In genomic region chr14:36556811-36557433, GRCh38 we compare ENCODE assay signal across 8 cellular contexts. TPM values are rescaled to one million over a fixed set of nuclear protein-coding genes. Genes with fewer than 3 reads are reported as not detected.
DNase-seq lines count a peak whose midpoint lies in the region; ATAC-seq and TF ChIP-seq lines count a peak whose summit lies in the region.

No MANE protein-coding gene starts in this region.

- TF ChIP-seq EP300 in transverse colon (IDR thresholded peaks at IDR 0.05; ENCODE audit: low read depth): no peak

- H3K4me3 Mint-ChIP-seq in activated CD8-positive, alpha-beta T cell treated with anti-CD3 and anti-CD28 coated beads, Interleukin-2, amount 10 ng/mL, durations not matched to agents 7 days and 5 days: no peak overlapping the region

- H3K36me3 ChIP-seq in transverse colon: no peaks in the 10 kb centered on the region

- peaks cover 21% of the 10 kb centered on the region for H3K27me3 ChIP-seq in transverse colon

- H3K27me3 Mint-ChIP-seq in activated CD8-positive, alpha-beta T cell treated with anti-CD3 and anti-CD28 coated beads, Interleukin-2, amount 10 ng/mL, durations not matched to agents 7 days and 5 days (ENCODE audit: low read depth): peaks cover 8% of the 10 kb centered on the region

- TF ChIP-seq POLR2A in transverse colon (IDR thresholded peaks at IDR 0.05): no peak

- no peaks in the 10 kb centered on the region for H3K9me3 ChIP-seq in transverse colon

- intact Hi-C loops in transverse colon (cut with DNase I; ENCODE audit: low total_unique reads): no loop called here

- TF ChIP-seq CTCF in AG04449 (IDR thresholded peaks at IDR 0.05; ENCODE audit: insufficient read depth, low read length, missing control alignments) (peak; percentile 63), GM10266 (IDR thresholded peaks at IDR 0.05; ENCODE audit: control insufficient read depth, insufficient read depth, low read depth, missing control alignments) (peak; percentile 75), transverse colon (IDR thresholded peaks at IDR 0.05) (peak; percentile 37 to 60 (median 43))

- 53 to 65% methylated on average over 8 to 9 of the region's 9 CpGs for WGBS in transverse colon (ENCODE audit: low coverage in 1 of 2), 2 donors

- H3K4me1 ChIP-seq in transverse colon: no peaks in the 10 kb centered on the region

- no peak for ATAC-seq in activated CD8-positive, alpha-beta T cell treated with anti-CD3 and anti-CD28 coated beads, Interleukin-2, amount 10 ng/mL, durations not matched to agents 7 days and 5 days
- ATAC-seq in activated CD4-positive, CD25-positive, alpha-beta regulatory T cell treated with anti-CD3 and anti-CD28 coated beads, Interleukin-2, amount 50 U/mL, for 24 hours: no peak

- in situ Hi-C loops in transverse colon (cut with MboI; ENCODE audit: low pct_ligation_motif_present in 1 of 4, low pct_unique_long_range_greater_than_20kb in 1 of 4, low sequenced_read_pairs in 3 of 4): no loop called here

- H3K27ac Mint-ChIP-seq in activated CD8-positive, alpha-beta T cell treated with anti-CD3 and anti-CD28 coated beads, Interleukin-2, amount 10 ng/mL, durations not matched to agents 7 days and 5 days: no peak overlapping the region

- POLR2A ChIA-PET in AG04449 (lab: Yijun Ruan, JAX): no interaction called here
- POLR2A ChIA-PET in activated CD8-positive, alpha-beta T cell treated with anti-CD3 and anti-CD28 coated beads, Interleukin-2, amount 10 ng/mL, durations not matched to agents 7 days and 5 days (lab: Charles Lee): no interaction called here

- H3K27ac ChIP-seq in transverse colon: no peak overlapping the region

- no peak overlapping the region for H3K4me3 ChIP-seq in AG04449 (ENCODE audit: low read depth, low read length)
- no peak overlapping the region for H3K4me3 ChIP-seq in transverse colon

- CTCF ChIA-PET in AG04449 (lab: Yijun Ruan, JAX): interaction anchor here (0.7 to 6.1 kb wide), 10 partner anchors 9 to 592 kb away, joined by 3 to 160 read pairs (median 14); no protein-coding TSS in a partner anchor
- CTCF ChIA-PET in activated CD8-positive, alpha-beta T cell treated with anti-CD3 and anti-CD28 coated beads, Interleukin-2, amount 10 ng/mL, durations not matched to agents 7 days and 5 days (lab: Charles Lee): interaction anchor here (1.1 to 2.0 kb wide), 3 partner anchors 32 to 675 kb away, joined by 4 to 5 read pairs (median 4); no protein-coding TSS in a partner anchor

- H3K36me3 Mint-ChIP-seq in activated CD8-positive, alpha-beta T cell treated with anti-CD3 and anti-CD28 coated beads, Interleukin-2, amount 10 ng/mL, durations not matched to agents 7 days and 5 days (ENCODE audit: low read depth): no peaks in the 10 kb centered on the region

- no peaks in the 10 kb centered on the region for H3K4me1 Mint-ChIP-seq in activated CD8-positive, alpha-beta T cell treated with anti-CD3 and anti-CD28 coated beads, Interleukin-2, amount 10 ng/mL, durations not matched to agents 7 days and 5 days (ENCODE audit: low read depth)

- no peak for DNase-seq in AG04449 (ENCODE audit: low read depth, low spot score)
- peak; percentile 57 for DNase-seq in GM10266 (ENCODE audit: extremely low spot score)
- peak; percentile 30 for DNase-seq in NCI-H1417 treated with DMSO at 0.1 percent for 48 hours (lab: John Stamatoyannopoulos, UW)
- peak; percentile 36 for DNase-seq in activated CD8-positive, alpha-beta T cell treated with anti-CD3 and anti-CD28 coated beads, Interleukin-2, amount 10 ng/mL, durations not matched to agents 7 days and 5 days
- peak; percentile 66 for DNase-seq in inferior parietal cortex (ENCODE audit: extremely low spot score)
- DNase-seq in transverse colon: no peak
- no peak for DNase-seq in NK-92 (lab: John Stamatoyannopoulos, UW; ENCODE audit: unreplicated experiment)

- H3K9me3 Mint-ChIP-seq in activated CD8-positive, alpha-beta T cell treated with anti-CD3 and anti-CD28 coated beads, Interleukin-2, amount 10 ng/mL, durations not matched to agents 7 days and 5 days (ENCODE audit: insufficient read depth): no peaks in the 10 kb centered on the region

RNA-seq across cellular contexts. Expression of gene NKX2-8, which starts 25.5 kb away (rescaled TPM):
- total RNA-seq in activated CD8-positive, alpha-beta T cell treated with anti-CD3 and anti-CD28 coated beads, Interleukin-2, amount 10 ng/mL, durations not matched to agents 7 days and 5 days: not detected
- total RNA-seq in transverse colon: not detected

RNA-seq across cellular contexts. Expression of gene NKX2-1, which starts 36.9 kb away (rescaled TPM):
- total RNA-seq in activated CD8-positive, alpha-beta T cell treated with anti-CD3 and anti-CD28 coated beads, Interleukin-2, amount 10 ng/mL, durations not matched to agents 7 days and 5 days: not detected
- not detected for total RNA-seq in transverse colon

Comparison
In these comparisons a context has a peak if more than half of its experiments do, and no peak if none do; other contexts are left out.
1. DNase-seq: peak in GM10266 (single experiment), NCI-H1417 treated with DMSO at 0.1 percent for 48 hours (single experiment), activated CD8-positive, alpha-beta T cell treated with anti-CD3 and anti-CD28 coated beads, Interleukin-2, amount 10 ng/mL, durations not matched to agents 7 days and 5 days (single experiment) and inferior parietal cortex (single experiment); none in AG04449 (single experiment), transverse colon (single experiment) and NK-92 (single experiment).
2. Peak in every context shown above with its lines, with median percentiles within 50 percentile points of each other: CTCF ChIP-seq.